Comparison of ENCODE assay signal across 10 cellular contexts in genomic region chr21:41895643-41896493, GRCh38. TPM values are rescaled to one million over a fixed set of nuclear protein-coding genes. Genes with fewer than 3 reads are reported as not detected.
A peak's percentile ranks its signal among the peaks of the same experiment; 100 is the strongest.
DNase-seq lines count a peak whose midpoint lies in the region; ATAC-seq, FAIRE-seq and TF ChIP-seq lines count a peak whose summit lies in the region.
"Had no signal": no experiment of that assay in that cellular context is flagged by ENCODE, and none has a peak within 500 bp of the region (broad histone marks: within the 10 kb centered on the region; RNA-seq: fewer than 3 reads in every experiment).

No MANE protein-coding gene starts in this region.

- H3K27ac ChIP-seq in IMR-90 (ENCODE audit: insufficient read depth, low read length) (peak overlapping the region; percentile 28; the same call in 1 of the 2 replicates), endothelial cell of umbilical vein (ENCODE audit: insufficient read depth, low read depth, low read length) (no peak overlapping the region)
- H3K27ac ChIP-seq: VCaP had no signal

- peak overlapping the region; percentile 16 for H2BK120ac ChIP-seq in IMR-90 (ENCODE audit: low read depth, low read length)

- 71% methylated on average over 6 of the region's 22 CpGs; no CpG with 5 or more reads in 1 of the 2 experiments for WGBS in IMR-90 (ENCODE audit: extremely low coverage in 2 of 2, insufficient read length in 1 of 2), 2 experiments

- ATAC-seq in IMR-90 (ENCODE audit: low read depth) (no peak; the same call in 1 of the 2 replicates), GM18867 (IDR thresholded peaks at IDR 0.05; ENCODE audit: unreplicated experiment) (no peak), GM19035 (IDR thresholded peaks at IDR 0.05; ENCODE audit: unreplicated experiment) (no peak)

- TF ChIP-seq RAD21 in IMR-90 (IDR thresholded peaks at IDR 0.05; ENCODE audit: low read length), result no peak

- H3K79me2 ChIP-seq in endothelial cell of umbilical vein (ENCODE audit: control insufficient read depth, insufficient read depth, low read length), result no peaks in the 10 kb centered on the region

- intact Hi-C loops in IMR-90 (cut with micrococcal nuclease) (no loop called here), endothelial cell of umbilical vein (cut with micrococcal nuclease) (no loop called here)
- intact Hi-C loops in activated CD4-positive, alpha-beta memory T cell treated with anti-CD3 and anti-CD28 coated beads for 36 hours (cut with micrococcal nuclease), result no loop called here

- no peak overlapping the region for H2AK9ac ChIP-seq in IMR-90 (replicated peaks; ENCODE audit: low read depth, low read length, poor library complexity)

- H2AK5ac ChIP-seq in IMR-90 (ENCODE audit: low read depth, low read length), result peak overlapping the region; percentile 54; the same call in 1 of the 2 replicates

- H3K36me3 ChIP-seq in IMR-90 (ENCODE audit: control insufficient read depth, insufficient read depth, low read length), result peaks cover 19% of the 10 kb centered on the region
- peaks cover 0 to 24% of the 10 kb centered on the region in 2 experiments for H3K36me3 ChIP-seq in endothelial cell of umbilical vein (ENCODE audit: control insufficient read depth in 2 of 2, extremely low read depth in 1 of 2, insufficient read depth in 2 of 2, low read length in 2 of 2)

- no peaks in the 10 kb centered on the region for H3K36me3 Mint-ChIP-seq in activated CD4-positive, alpha-beta memory T cell treated with anti-CD3 and anti-CD28 coated beads for 36 hours

- H3K9me1 ChIP-seq in IMR-90 (ENCODE audit: insufficient read depth, low read length), result peaks cover 17% of the 10 kb centered on the region
- no peaks in the 10 kb centered on the region for H3K9me1 ChIP-seq in endothelial cell of umbilical vein (replicated peaks; ENCODE audit: control insufficient read depth, extremely low read depth, insufficient read depth, low read length)

- H3K4me1 Mint-ChIP-seq in activated CD4-positive, alpha-beta memory T cell treated with anti-CD3 and anti-CD28 coated beads for 36 hours (ENCODE audit: low read depth), result peaks cover 24% of the 10 kb centered on the region

- H3K9me3 Mint-ChIP-seq in activated CD4-positive, alpha-beta memory T cell treated with anti-CD3 and anti-CD28 coated beads for 36 hours, result no peaks in the 10 kb centered on the region

- no peak overlapping the region for H3K23ac ChIP-seq in IMR-90 (ENCODE audit: low read depth, low read length)

- CTCF ChIA-PET in IMR-90 (lab: Yijun Ruan, JAX) (no interaction called here), endothelial cell of umbilical vein (lab: Charles Lee) (interaction anchor here (1.0 to 2.4 kb wide), 9 partner anchors 12 to 222 kb away, joined by 3 to 8 read pairs (median 4); no protein-coding TSS in a partner anchor)
- CTCF ChIA-PET in activated CD4-positive, alpha-beta memory T cell treated with anti-CD3 and anti-CD28 coated beads for 36 hours (lab: Charles Lee), result interaction anchor here (0.6 to 0.9 kb wide), 5 partner anchors 9 to 221 kb away, joined by 3 to 9 read pairs (median 3); no protein-coding TSS in a partner anchor

- no peak for TF ChIP-seq CTCF in IMR-90 (conservative IDR thresholded peaks at IDR 0.05; ENCODE audit: low read depth, low read length)
- no peak for TF ChIP-seq CTCF in endothelial cell of umbilical vein (IDR thresholded peaks at IDR 0.05; ENCODE audit: extremely low read depth in 1 of 2, insufficient read depth in 1 of 2, low read depth in 1 of 2, low read length in 2 of 2)

- H3K9me3 ChIP-seq in IMR-90 (ENCODE audit: control insufficient read depth, insufficient read depth, low read length), result no peaks in the 10 kb centered on the region
- H3K9me3 ChIP-seq in endothelial cell of umbilical vein (replicated peaks; ENCODE audit: control insufficient read depth, insufficient read depth, low read length), result no peaks in the 10 kb centered on the region

- in situ Hi-C loops in IMR-90 (cut with MboI; ENCODE audit: low sequenced_read_pairs), result no loop called here

- H2AFZ ChIP-seq in IMR-90 (replicated peaks; ENCODE audit: low read length, poor library complexity), result no peak overlapping the region
- H2AFZ ChIP-seq in endothelial cell of umbilical vein (ENCODE audit: low read depth, low read length), result no peak overlapping the region

- no peaks in the 10 kb centered on the region for H3K27me3 Mint-ChIP-seq in activated CD4-positive, alpha-beta memory T cell treated with anti-CD3 and anti-CD28 coated beads for 36 hours

- dilution Hi-C loops in IMR-90 (cut with HindIII; ENCODE audit: low sequenced_read_pairs, unreplicated experiment), result no loop called here
- dilution Hi-C loops in endothelial cell of umbilical vein (cut with MboI; ENCODE audit: extremely low pct_ligation_motif_present, low sequenced_read_pairs), result no loop called here

- H3K27me3 ChIP-seq in IMR-90 (ENCODE audit: control insufficient read depth, insufficient read depth, low read length), result no peaks in the 10 kb centered on the region
- no peaks in the 10 kb centered on the region for H3K27me3 ChIP-seq in endothelial cell of umbilical vein (ENCODE audit: control insufficient read depth in 2 of 2, insufficient read depth in 2 of 2, low read length in 2 of 2)

- H3K14ac ChIP-seq in IMR-90 (replicated peaks; ENCODE audit: low read depth, low read length), result no peak overlapping the region

- peaks cover 14% of the 10 kb centered on the region for H3K4me1 ChIP-seq in IMR-90 (ENCODE audit: control insufficient read depth, insufficient read depth, low read length)
- peaks cover 15% of the 10 kb centered on the region for H3K4me1 ChIP-seq in endothelial cell of umbilical vein (ENCODE audit: control insufficient read depth, extremely low read depth, insufficient read depth, low read length)

- H3K4me2 ChIP-seq in IMR-90 (ENCODE audit: low read depth, low read length), result peak overlapping the region; percentile 10; the same call in 1 of the 2 replicates
- H3K4me2 ChIP-seq in endothelial cell of umbilical vein (ENCODE audit: insufficient read depth, low read length), result peak overlapping the region; percentile 23
- H3K4me2 ChIP-seq: smooth muscle cell had no signal

- H3K4me3 Mint-ChIP-seq in activated CD4-positive, alpha-beta memory T cell treated with anti-CD3 and anti-CD28 coated beads for 36 hours, result no peak overlapping the region

- no peak overlapping the region for H3K9ac ChIP-seq in IMR-90 (ENCODE audit: low read depth, low read length)
- H3K9ac ChIP-seq in endothelial cell of umbilical vein (replicated peaks; ENCODE audit: extremely low read depth, insufficient read depth, low read length), result no peak overlapping the region

- peak; percentile 63 for FAIRE-seq in endothelial cell of umbilical vein (lab: Jason Lieb, UNC)

- peak overlapping the region; percentile 31 for H3K4ac ChIP-seq in IMR-90 (ENCODE audit: low read depth, low read length)

- POLR2A ChIA-PET in IMR-90 (lab: Charles Lee; ENCODE audit: unreplicated experiment) (no interaction called here), endothelial cell of umbilical vein (lab: Charles Lee) (no interaction called here)
- POLR2A ChIA-PET in activated CD4-positive, alpha-beta memory T cell treated with anti-CD3 and anti-CD28 coated beads for 36 hours (lab: Charles Lee), result no interaction called here

- H3K4me3 ChIP-seq in IMR-90 (ENCODE audit: insufficient read depth, low read depth, low read length), result no peak overlapping the region
- H3K4me3 ChIP-seq in endothelial cell of umbilical vein (replicated peaks in 1 of 3; ENCODE audit: insufficient read depth in 1 of 3, low read depth in 1 of 3, low read length in 3 of 3), result no peak overlapping the region
- H3K4me3 ChIP-seq: smooth muscle cell had no signal

- no peak overlapping the region for H3K27ac Mint-ChIP-seq in activated CD4-positive, alpha-beta memory T cell treated with anti-CD3 and anti-CD28 coated beads for 36 hours

- H4K5ac ChIP-seq in IMR-90 (ENCODE audit: low read depth, low read length), result no peak overlapping the region

- no peak overlapping the region for H3K56ac ChIP-seq in IMR-90 (ENCODE audit: extremely low read depth, insufficient read depth, low read length)

- H4K8ac ChIP-seq in IMR-90 (ENCODE audit: low read depth in 2 of 2, low read length in 2 of 2), result no peak overlapping the region

- DNase-seq in IMR-90, result peak; percentile 18
- peak; percentile 70 for DNase-seq in activated CD4-positive, alpha-beta memory T cell treated with anti-CD3 and anti-CD28 coated beads for 36 hours
- DNase-seq in endothelial cell of umbilical vein (ENCODE audit: low read depth, low spot score), result peak; percentile 29
- peak; percentile 21 for DNase-seq in stimulated activated CD8-positive, alpha-beta memory T cell treated with anti-CD3 and anti-CD28 coated beads, Interleukin-12 subunit alpha, Interleukin-12 subunit beta, amount 100 ng/mL, for 4 hours (ENCODE audit: low read depth)
- no peak for DNase-seq in NCI-H69 (lab: John Stamatoyannopoulos, UW)
- no peak for DNase-seq in anterior cingulate cortex (lab: John Stamatoyannopoulos, UW)

- H2BK5ac ChIP-seq in IMR-90 (ENCODE audit: low read depth, low read length, poor library complexity, severe bottlenecking), result peak overlapping the region; percentile 5

- H3K79me1 ChIP-seq in IMR-90 (ENCODE audit: low read depth in 1 of 2, low read length in 2 of 2), result peaks cover 4 to 7% of the 10 kb centered on the region in 2 experiments; a peak in 2 of 4 replicates

- no peak for TF ChIP-seq POLR2A in IMR-90 (IDR thresholded peaks at IDR 0.05; ENCODE audit: low read depth, low read length)
- no peak for TF ChIP-seq POLR2A in endothelial cell of umbilical vein (IDR thresholded peaks at IDR 0.05; ENCODE audit: low read depth, low read length)

- no peak overlapping the region for H2BK15ac ChIP-seq in IMR-90 (ENCODE audit: low read depth, low read length)

- H4K20me1 ChIP-seq in IMR-90 (ENCODE audit: insufficient read depth, low read length) (peaks cover 11% of the 10 kb centered on the region), endothelial cell of umbilical vein (replicated peaks; ENCODE audit: control insufficient read depth, extremely low read depth, insufficient read depth, low read length) (no peaks in the 10 kb centered on the region)

- BruUV-seq in IMR-90 (replicated peaks; lab: Mats Ljungman, UMichigan) (no TSS peak), endothelial cell of umbilical vein (replicated peaks; lab: Mats Ljungman, UMichigan) (no TSS peak)

- H3K18ac ChIP-seq in IMR-90 (ENCODE audit: low read depth, low read length), result peak overlapping the region; percentile 2; the same call in 1 of the 2 replicates

- H2BK20ac ChIP-seq in IMR-90 (ENCODE audit: low read depth, low read length), result no peak overlapping the region

- H4K91ac ChIP-seq in IMR-90 (ENCODE audit: insufficient read depth, low read depth, low read length), result no peak overlapping the region

RNA-seq across cellular contexts. Expression of gene PRDM15, which starts 16.7 kb away (rescaled TPM):
- total RNA-seq in IMR-90 (2012; rRNA removed) (5.6 and 8.8 TPM in 2 replicates), endothelial cell of umbilical vein (10.0 and 12.9 TPM in 2 replicates)
- polyA plus RNA-seq in IMR-90 (2012; rRNA removed) (7.3 and 7.6 TPM in 2 replicates), endothelial cell of umbilical vein (11.8 TPM in 2 replicates)
- 2.5 and 3.2 TPM in 2 replicates for polyA plus RNA-seq in IMR-90 (2012; cell fraction: cytosol; rRNA removed)
- polyA plus RNA-seq in IMR-90 (2012; cell fraction: nucleus; rRNA removed; ENCODE audit: low replicate concordance), result 32.6 and 43.8 TPM in 2 replicates
- 1 to 10 TPM; 8.5 to 9.9 TPM for total RNA-seq in activated CD4-positive, alpha-beta memory T cell treated with anti-CD3 and anti-CD28 coated beads for 36 hours
- polyA plus RNA-seq in endothelial cell of umbilical vein (2011; cell fraction: cytosol; rRNA removed), result 5.0 and 6.9 TPM in 2 replicates
- polyA plus RNA-seq in endothelial cell of umbilical vein (2011; cell fraction: nucleus; rRNA removed), result 54.8 and 60.8 TPM in 2 replicates
- polyA plus RNA-seq in endothelial cell of umbilical vein (2012), result 5.1 TPM in 2 replicates
- polyA minus RNA-seq in endothelial cell of umbilical vein, result 10.4 and 12.8 TPM in 2 replicates
- polyA minus RNA-seq in endothelial cell of umbilical vein (2011; cell fraction: cytosol; rRNA and poly(A)+ RNA removed), result 12.7 TPM
- 20.4 and 21.6 TPM in 2 replicates for polyA minus RNA-seq in endothelial cell of umbilical vein (2011; cell fraction: nucleus; rRNA and poly(A)+ RNA removed)

RNA-seq across cellular contexts. Expression of gene C2CD2, which starts 58.0 kb away (rescaled TPM):
- total RNA-seq in IMR-90 (2012; rRNA removed) (19.4 and 25.3 TPM in 2 replicates), endothelial cell of umbilical vein (33.6 and 41.2 TPM in 2 replicates)
- polyA plus RNA-seq in IMR-90 (2012; rRNA removed) (10.6 and 15.6 TPM in 2 replicates), endothelial cell of umbilical vein (28.3 and 32.6 TPM in 2 replicates)
- polyA plus RNA-seq in IMR-90 (2012; cell fraction: cytosol; rRNA removed), result 5.8 and 8.5 TPM in 2 replicates
- polyA plus RNA-seq in IMR-90 (2012; cell fraction: nucleus; rRNA removed; ENCODE audit: low replicate concordance), result 28.1 and 43.3 TPM in 2 replicates
- total RNA-seq in activated CD4-positive, alpha-beta memory T cell treated with anti-CD3 and anti-CD28 coated beads for 36 hours, result 1 to 10 TPM; 3.8 to 7.5 TPM
- 21.2 and 21.8 TPM in 2 replicates for polyA plus RNA-seq in endothelial cell of umbilical vein (2011; cell fraction: cytosol; rRNA removed)
- polyA plus RNA-seq in endothelial cell of umbilical vein (2011; cell fraction: nucleus; rRNA removed), result 69.6 and 72.9 TPM in 2 replicates
- polyA plus RNA-seq in endothelial cell of umbilical vein (2012), result 18.7 and 21.2 TPM in 2 replicates
- 73.1 and 80.4 TPM in 2 replicates for polyA minus RNA-seq in endothelial cell of umbilical vein
- polyA minus RNA-seq in endothelial cell of umbilical vein (2011; cell fraction: cytosol; rRNA and poly(A)+ RNA removed), result 15.3 TPM
- polyA minus RNA-seq in endothelial cell of umbilical vein (2011; cell fraction: nucleus; rRNA and poly(A)+ RNA removed), result 64.6 and 69.8 TPM in 2 replicates

Comparison
In these comparisons a context has a peak if more than half of its experiments do, and no peak if none do; other contexts are left out.
1. DNase-seq: peak in IMR-90 (single experiment), activated CD4-positive, alpha-beta memory T cell treated with anti-CD3 and anti-CD28 coated beads for 36 hours (single experiment), endothelial cell of umbilical vein (single experiment) and stimulated activated CD8-positive, alpha-beta memory T cell treated with anti-CD3 and anti-CD28 coated beads, Interleukin-12 subunit alpha, Interleukin-12 subunit beta, amount 100 ng/mL, for 4 hours (single experiment); none in NCI-H69 (single experiment) and anterior cingulate cortex (0 of 58).